ENCODE assay signal across 8 cellular contexts in genomic region chr15:29270169-29270955, GRCh38. TPM values are rescaled to one million over a fixed set of nuclear protein-coding genes. Genes with fewer than 3 reads are reported as not detected.
A peak's percentile ranks its signal among the peaks of the same experiment; 100 is the strongest.
DNase-seq lines count a peak whose midpoint lies in the region; ATAC-seq, FAIRE-seq and TF ChIP-seq lines count a peak whose summit lies in the region.

No MANE protein-coding gene starts in this region.

- peaks cover 65% of the 10 kb centered on the region for H3K4me1 Mint-ChIP-seq in HFFc6 (ENCODE audit: low read depth)

- no peaks in the 10 kb centered on the region for H3K9me3 ChIP-seq in kidney (ENCODE audit: control insufficient read depth in 1 of 2, low read length in 2 of 2)

- H3K9ac ChIP-seq in kidney (ENCODE audit: low read length in 2 of 2), result peak overlapping the region; percentile 56 to 74

- H3K27ac Mint-ChIP-seq in HFFc6, result peak overlapping the region; percentile 95

- H3K36me3 ChIP-seq in kidney (ENCODE audit: control insufficient read depth in 1 of 2, insufficient read depth in 2 of 2, low read length in 2 of 2), result no peaks in the 10 kb centered on the region

- peak overlapping the region; percentile 96 for H3K4me3 Mint-ChIP-seq in HFFc6

- peak overlapping the region; percentile 84 to 91 for H3K27ac ChIP-seq in kidney (ENCODE audit: low read depth in 2 of 2, low read length in 2 of 2)

- ATAC-seq in activated CD4-positive, CD25-positive, alpha-beta regulatory T cell treated with anti-CD3 and anti-CD28 coated beads, Interleukin-2, amount 50 U/mL, for 24 hours, result peak; percentile 3 to 22

- H3K4me3 ChIP-seq in NB4 (ENCODE audit: low read depth, low read length), result peak overlapping the region; percentile 74
- H3K4me3 ChIP-seq in kidney (ENCODE audit: low read length in 2 of 2), result peak overlapping the region; percentile 87 to 89

- H3K27me3 Mint-ChIP-seq in HFFc6 (ENCODE audit: insufficient read depth), result no peaks in the 10 kb centered on the region; the same call in 1 of the 2 replicates

- TF ChIP-seq POLR2A in NB4 (IDR thresholded peaks at IDR 0.05; ENCODE audit: extremely low read depth, insufficient read length), result no peak

- no peak for DNase-seq in activated CD4-positive, CD25-positive, alpha-beta regulatory T cell treated with anti-CD3 and anti-CD28 coated beads, Interleukin-2, amount 50 U/mL, for 72 hours
- DNase-seq in HFFc6 (peak; percentile 71), NB4 (ENCODE audit: low read depth) (peak; percentile 48), astrocyte of the hippocampus (ENCODE audit: low read depth, low spot score) (peak; percentile 31), kidney (no peak), superior temporal gyrus (ENCODE audit: extremely low spot score) (peak; percentile 71), islet precursor cell (no peak)

- H3K4me1 ChIP-seq in kidney (ENCODE audit: control insufficient read depth in 1 of 2, insufficient read depth in 1 of 2, low read depth in 1 of 2, low read length in 2 of 2), result peaks cover 3 to 9% of the 10 kb centered on the region in 2 donors

- intact Hi-C loops in kidney (cut with DNase I), result no loop called here

- TF ChIP-seq CTCF in HFFc6 (IDR thresholded peaks at IDR 0.05) (no peak), NB4 (IDR thresholded peaks at IDR 0.05; ENCODE audit: low read depth, low read length) (no peak), kidney (IDR thresholded peaks at IDR 0.05; ENCODE audit: borderline replicate concordance, extremely low read depth, insufficient read depth) (no peak)

- FAIRE-seq in kidney (lab: Jason Lieb, UNC), result no peak

- H3K9me3 Mint-ChIP-seq in HFFc6, result no peaks in the 10 kb centered on the region

- peaks cover 9% of the 10 kb centered on the region for H3K36me3 Mint-ChIP-seq in HFFc6 (ENCODE audit: low read depth)

RNA-seq across cellular contexts. Expression of gene NSMCE3, which starts 0.7 kb away (rescaled TPM):
- total RNA-seq in HFFc6 (2021; fragmentation: NEBNext Ultra II Directional; extraction: Animal tissue kit (Norgen Biotek cat#: 25700)), result 10 to 100 TPM; 10.7 to 12.2 (median 11.3) TPM
- total RNA-seq in kidney, result 6.3 TPM
- 6.5 TPM for polyA plus RNA-seq in kidney (ENCODE audit: insufficient read depth, low read depth, low replicate concordance)

Comparison
In these comparisons a context has a peak if more than half of its experiments do, and no peak if none do; other contexts are left out.
1. DNase-seq: peak in HFFc6 (single experiment), NB4 (single experiment), astrocyte of the hippocampus (single experiment) and superior temporal gyrus (single experiment); none in activated CD4-positive, CD25-positive, alpha-beta regulatory T cell treated with anti-CD3 and anti-CD28 coated beads, Interleukin-2, amount 50 U/mL, for 72 hours (single experiment), kidney (single experiment) and islet precursor cell (single experiment).